Comparison of ENCODE assay signal across 7 cellular contexts in the genomic region with DNA sequence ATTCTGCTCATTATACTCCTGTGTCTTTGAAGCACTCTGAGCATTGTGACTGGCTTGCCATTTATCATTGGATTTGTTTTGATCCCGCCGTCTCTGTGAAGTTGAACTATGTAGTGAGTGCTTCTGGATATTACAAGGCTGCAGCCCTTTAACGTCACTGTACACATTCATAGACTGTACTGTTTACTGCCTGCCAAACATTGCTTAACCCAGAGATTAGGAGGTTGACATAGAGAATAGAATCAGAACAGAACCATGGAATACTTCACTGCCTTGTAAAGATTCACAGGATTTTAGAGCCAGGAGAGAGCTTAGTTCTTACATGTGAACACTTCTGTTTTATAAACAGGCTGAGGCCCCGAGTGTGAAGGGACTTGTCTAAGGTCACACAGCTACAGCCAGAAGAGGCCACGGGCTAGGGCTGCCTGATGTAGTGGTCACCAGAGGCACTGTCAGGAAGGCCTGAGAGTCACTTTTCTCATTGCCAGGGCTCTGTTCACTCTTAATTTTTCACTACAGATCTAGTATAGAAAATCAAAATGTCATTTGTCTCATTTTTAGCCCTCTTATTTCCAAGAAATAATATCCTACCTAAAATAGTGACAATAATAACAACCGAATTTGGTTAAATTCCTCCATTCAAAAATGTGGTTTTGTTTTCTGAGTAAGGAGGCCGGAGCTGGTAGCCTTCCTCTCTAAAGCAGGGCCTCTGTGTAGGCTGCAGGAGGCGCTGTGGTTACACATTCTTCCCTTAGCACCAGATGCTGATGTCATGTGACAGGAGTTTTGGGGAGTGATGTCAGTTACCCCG.
DNase-seq lines count a peak whose midpoint lies in the region; ATAC-seq and TF ChIP-seq lines count a peak whose summit lies in the region.

No MANE protein-coding gene starts in this region.

- H3K4me1 ChIP-seq in Panc1 (ENCODE audit: control insufficient read depth, insufficient read depth, low read length) (no peaks in the 10 kb centered on the region), adrenal gland (replicated peaks in 1 of 2) (peaks cover 6 to 16% of the 10 kb centered on the region in 2 donors), right atrium auricular region (no peaks in the 10 kb centered on the region)

- H3K27ac ChIP-seq in Panc1 (ENCODE audit: low read length) (no peak overlapping the region), adrenal gland (peak overlapping the region in 4 of 5 donors; percentile 24 to 79 (median 71)), right atrium auricular region (peak overlapping the region in 1 of 2 donors; percentile 4)

- no peaks in the 10 kb centered on the region for H3K27me3 ChIP-seq in Panc1 (ENCODE audit: control insufficient read depth, insufficient read depth, low read length)
- H3K27me3 ChIP-seq in adrenal gland: no peaks in the 10 kb centered on the region
- no peaks in the 10 kb centered on the region for H3K27me3 ChIP-seq in right atrium auricular region

- ATAC-seq in HG02759 (IDR thresholded peaks at IDR 0.05; ENCODE audit: unreplicated experiment) (peak; percentile 65), Panc1 (peak; percentile 85)

- DNase-seq in GDM1 (lab: John Stamatoyannopoulos, UW): peak; percentile 6
- DNase-seq in Panc1 (ENCODE audit: low read depth, low spot score): no peak
- peak; percentile 38 to 82 (median 67) for DNase-seq in adrenal gland
- DNase-seq in right atrium auricular region (ENCODE audit: low spot score): no peak
- peak; percentile 51 for DNase-seq in renal cortical epithelial cell (ENCODE audit: low read depth)
- no peak for DNase-seq in KG1 (lab: John Stamatoyannopoulos, UW)

- POLR2A ChIA-PET in Panc1 (lab: Charles Lee): no interaction called here

- BruUV-seq in Panc1 (replicated peaks; lab: Mats Ljungman, UMichigan): no TSS peak

- WGBS in adrenal gland, 4 donors: 35 to 51% (median 44%) methylated on average over 9 of the region's 9 CpGs

- intact Hi-C loops in Panc1 (cut with micrococcal nuclease; ENCODE audit: unreplicated experiment): loop anchor here (5.0 kb wide), 1 partner anchor 53 kb away; no protein-coding TSS in a partner anchor
- intact Hi-C loops in adrenal gland (cut with DNase I): loop anchor here (10.0 kb wide), 2 partner anchors 56 to 556 kb away; no protein-coding TSS in a partner anchor

- CTCF ChIA-PET in Panc1 (lab: Charles Lee): interaction anchor here (0.6 kb wide), 1 partner anchor 14 kb away, joined by 8 read pairs; no protein-coding TSS in a partner anchor

- TF ChIP-seq POLR2A in adrenal gland (IDR thresholded peaks at IDR 0.05): no peak

- in situ Hi-C loops in Panc1 (cut with HindIII; ENCODE audit: low pct_unique_long_range_greater_than_20kb, low sequenced_read_pairs): no loop called here

- H3K36me3 ChIP-seq in Panc1 (ENCODE audit: control insufficient read depth, insufficient read depth, low read length) (peaks cover 36% of the 10 kb centered on the region), adrenal gland (replicated peaks in 1 of 2) (peaks cover 0 to 69% of the 10 kb centered on the region in 2 donors), right atrium auricular region (peaks cover 63% of the 10 kb centered on the region)

- TF ChIP-seq CTCF in Panc1 (IDR thresholded peaks at IDR 0.05) (peak; percentile 84), adrenal gland (IDR thresholded peaks at IDR 0.05) (peak; percentile 41 to 78 (median 68)), right atrium auricular region (IDR thresholded peaks at IDR 0.05) (peak; percentile 44 to 75)

- H3K4me3 ChIP-seq in Panc1 (ENCODE audit: low read depth in 2 of 2, low read length in 2 of 2) (no peak overlapping the region), adrenal gland (no peak overlapping the region), right atrium auricular region (no peak overlapping the region)

- no peaks in the 10 kb centered on the region for H3K9me3 ChIP-seq in Panc1 (ENCODE audit: control insufficient read depth, insufficient read depth, low read depth, low read length)
- no peaks in the 10 kb centered on the region for H3K9me3 ChIP-seq in adrenal gland (replicated peaks in 1 of 3)
- H3K9me3 ChIP-seq in right atrium auricular region: no peaks in the 10 kb centered on the region

Comparison
In these comparisons a context has a peak if more than half of its experiments do, and no peak if none do; other contexts are left out.
1. DNase-seq: peak in GDM1 (single experiment), adrenal gland (7 of 7) and renal cortical epithelial cell (single experiment); none in Panc1 (single experiment), right atrium auricular region (single experiment) and KG1 (single experiment).
2. Peak in every context shown above with its lines, with median percentiles within 50 percentile points of each other: CTCF ChIP-seq.